Comparison of ENCODE assay signal across 24 cellular contexts in genomic region chr6:82521369-82521768, GRCh38.
"Had no signal": no experiment of that assay in that cellular context is flagged by ENCODE, and none has a peak within 500 bp of the region (broad histone marks: within the 10 kb centered on the region; RNA-seq: fewer than 3 reads in every experiment).

No MANE protein-coding gene starts in this region.

- H3K27ac ChIP-seq: colonic mucosa, foreskin keratinocyte, heart right ventricle, left ventricle myocardium inferior, tibial nerve had no signal

- ATAC-seq: foreskin keratinocyte, heart right ventricle, mucosa of descending colon, right cardiac atrium had no signal

- H3K9me3 ChIP-seq: colonic mucosa had no signal

- H3K4me1 ChIP-seq: colonic mucosa, heart right ventricle, left ventricle myocardium inferior, tibial nerve had no signal

- DNase-seq: activated CD4-positive, alpha-beta memory T cell treated with anti-CD3 and anti-CD28 coated beads for 36 hours; activated CD4-positive, alpha-beta T cell treated with anti-CD3 and anti-CD28 coated beads, Interleukin-2, amount 10 ng/mL, durations not matched to agents 24 days and 14 days; activated CD4-positive, CD25-positive, alpha-beta regulatory T cell treated with anti-CD3 and anti-CD28 coated beads, Interleukin-2, amount 50 U/mL, for 72 hours; activated CD8-positive, alpha-beta memory T cell treated with anti-CD3 and anti-CD28 coated beads, Interleukin-2, amount 50 U/mL, for 4 hours; activated effector memory CD4-positive, alpha-beta T cell treated with anti-CD3 and anti-CD28 coated beads, Interleukin-2, amount 50 U/mL, for 16 hours; activated naive CD4-positive, alpha-beta T cell treated with anti-CD3 and anti-CD28 coated beads for 36 hours; activated naive CD8-positive, alpha-beta T cell treated with anti-CD3 and anti-CD28 coated beads for 36 hours; activated T-cell treated with anti-CD3 and anti-CD28 coated beads, Interleukin-2, amount 50 U/mL, for 1 hour; amygdala; colonic mucosa; effector CD8-positive, alpha-beta T cell; erythroblast; heart right ventricle; islet precursor cell; left ventricle myocardium inferior; mucosa of descending colon; posterior cingulate gyrus; right cardiac atrium; stimulated activated CD4-positive, alpha-beta T cell treated with anti-CD3 and anti-CD28 coated beads, Interleukin-2, amount 100 ng/mL, for 48 hours; stimulated activated naive CD4-positive, alpha-beta T cell treated with Interleukin-2 at 50 U/mL for 16 hours; T-helper 2 cell had no signal

- H3K27me3 ChIP-seq: colonic mucosa, foreskin keratinocyte, heart right ventricle, tibial nerve had no signal

- H3K36me3 ChIP-seq: colonic mucosa, heart right ventricle, left ventricle myocardium inferior, tibial nerve had no signal

- H3K4me3 ChIP-seq: colonic mucosa, heart right ventricle, left ventricle myocardium inferior, lung, mucosa of descending colon, tibial nerve had no signal
